8 cellular contexts compared by ENCODE assay signal in the genomic region with DNA sequence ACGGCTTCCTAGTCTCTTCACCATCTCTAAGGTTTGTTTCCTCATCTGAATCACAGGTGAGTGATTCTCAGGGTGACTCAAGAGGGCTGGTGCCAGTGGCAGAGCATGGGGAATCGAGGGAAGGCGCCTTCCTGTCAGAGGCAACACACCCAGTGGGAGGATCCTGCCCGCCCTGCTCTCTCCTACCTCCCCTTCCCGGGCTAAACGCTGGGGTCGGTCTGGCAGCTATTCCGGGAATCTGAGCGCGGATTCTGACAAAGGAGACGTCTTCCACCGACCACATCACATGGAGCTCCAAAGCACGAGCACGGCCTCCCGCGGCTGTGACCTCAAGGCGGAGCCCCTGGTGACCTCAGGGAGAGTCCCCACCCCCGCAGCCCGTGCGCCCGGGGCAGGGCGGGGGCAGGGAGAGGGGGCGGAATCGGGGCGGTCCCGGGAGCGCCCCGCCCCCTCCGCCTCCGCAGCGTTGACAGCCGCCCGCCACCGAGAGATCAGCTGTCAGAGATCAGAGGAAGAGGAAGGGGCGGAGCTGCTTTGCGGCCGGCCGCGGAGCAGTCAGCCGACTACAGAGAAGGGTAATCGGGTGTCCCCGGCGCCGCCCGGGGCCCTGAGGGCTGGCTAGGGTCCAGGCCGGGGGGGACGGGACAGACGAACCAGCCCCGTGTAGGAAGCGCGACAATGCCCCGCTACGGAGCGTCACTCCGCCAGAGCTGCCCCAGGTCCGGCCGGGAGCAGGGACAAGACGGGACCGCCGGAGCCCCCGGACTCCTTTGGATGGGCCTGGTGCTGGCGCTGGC.
DNase-seq lines count a peak whose midpoint lies in the region; ATAC-seq, FAIRE-seq and TF ChIP-seq lines count a peak whose summit lies in the region.

A gene (plus strand): TSS at position 554 of the 797 bp plus-strand sequence. CDS start 125 bp downstream, at position 679.

- H3K9ac ChIP-seq in HUES6 (ENCODE audit: low read length) (peak within 1 kb of the TSS; percentile 61), OCI-LY1 (ENCODE audit: low read length) (peak within 1 kb of the TSS; percentile 75)

- H4K20me1 ChIP-seq in OCI-LY1 (ENCODE audit: insufficient read depth, low read length) = no peaks in the 10 kb centered on the region

- no peak within 1 kb of the TSS for H3K27ac ChIP-seq in HUES6 (ENCODE audit: low read depth, low read length)
- peak within 1 kb of the TSS; percentile 9 for H3K27ac ChIP-seq in OCI-LY1 (ENCODE audit: low read depth, low read length, poor library complexity, severe bottlenecking)

- no peaks in the 10 kb centered on the region for H3K9me2 ChIP-seq in OCI-LY1 (ENCODE audit: low read depth, low read length)

- H3K9me3 ChIP-seq in HUES6 (ENCODE audit: control insufficient read depth, insufficient read depth, low read depth, low read length) (no peaks in the 10 kb centered on the region), OCI-LY1 (ENCODE audit: low read length) (no peaks in the 10 kb centered on the region)

- H3K4me1 ChIP-seq in HUES6 (ENCODE audit: control insufficient read depth, insufficient read depth, low read length) (peaks cover 25% of the 10 kb centered on the region), OCI-LY1 (ENCODE audit: insufficient read depth, low read length, severe bottlenecking) (peaks cover 18% of the 10 kb centered on the region)

- H3K4me3 ChIP-seq in HUES6 (ENCODE audit: low read depth, low read length) (peak within 1 kb of the TSS; percentile 77), OCI-LY1 (ENCODE audit: low read depth, low read length, poor library complexity, severe bottlenecking) (peak within 1 kb of the TSS; percentile 75)

- TF ChIP-seq CTCF in D721Med (IDR thresholded peaks at IDR 0.05; ENCODE audit: insufficient read depth, missing control alignments) = no peak
- no peak for TF ChIP-seq CTCF in OCI-LY1 (IDR thresholded peaks at IDR 0.05; ENCODE audit: low read length)

- peak within 1 kb of the TSS; percentile 49; the same call in 1 of the 2 replicates for H2AFZ ChIP-seq in OCI-LY1 (ENCODE audit: low read length)

- no peaks in the 10 kb centered on the region for H3K79me2 ChIP-seq in OCI-LY1 (ENCODE audit: insufficient read depth, low read length)

- DNase-seq in D721Med (ENCODE audit: insufficient read length, low spot score) (peak; percentile 39), activated T-cell treated with anti-CD3 and anti-CD28 coated beads for 24 hours (ENCODE audit: low read depth) (peak; percentile 90), epidermal melanocyte (ENCODE audit: insufficient read length, low spot score) (peak; percentile 91), middle frontal gyrus (ENCODE audit: extremely low spot score, low spot score) (peak; percentile 67)
- peak; percentile 88 to 92 for DNase-seq in stimulated activated CD8-positive, alpha-beta memory T cell treated with anti-CD3 and anti-CD28 coated beads, Interleukin-2, amount 100 ng/mL, for 1 hour (ENCODE audit: low read depth in 2 of 2)

- H3K4me2 ChIP-seq in OCI-LY1 (ENCODE audit: low read length) = peak within 1 kb of the TSS; percentile 96

- H3K36me3 ChIP-seq in HUES6 (ENCODE audit: control insufficient read depth, insufficient read depth, low read length) (no peaks in the 10 kb centered on the region), OCI-LY1 (ENCODE audit: insufficient read depth, low read length) (no peaks in the 10 kb centered on the region)

- FAIRE-seq in D721Med (lab: Jason Lieb, UNC) = no peak

- peak; percentile 94 for ATAC-seq in GM21447 (IDR thresholded peaks at IDR 0.05; ENCODE audit: unreplicated experiment)

- H3K27me3 ChIP-seq in HUES6 (ENCODE audit: control insufficient read depth, insufficient read depth, low read length) (peaks cover 6% of the 10 kb centered on the region), OCI-LY1 (ENCODE audit: insufficient read depth, low read length) (no peaks in the 10 kb centered on the region)

- H3F3A ChIP-seq in OCI-LY1 (ENCODE audit: insufficient read depth, low read length) = no peaks in the 10 kb centered on the region

Comparison
In these comparisons a context has a peak if more than half of its experiments do, and no peak if none do; other contexts are left out.
1. DNase-seq: peak in every context shown above with its lines; median percentile 91 in epidermal melanocyte; 90 in activated T-cell treated with anti-CD3 and anti-CD28 coated beads for 24 hours; 90 in stimulated activated CD8-positive, alpha-beta memory T cell treated with anti-CD3 and anti-CD28 coated beads, Interleukin-2, amount 100 ng/mL, for 1 hour; 67 in middle frontal gyrus; 39 in D721Med.